In the genomic region with DNA sequence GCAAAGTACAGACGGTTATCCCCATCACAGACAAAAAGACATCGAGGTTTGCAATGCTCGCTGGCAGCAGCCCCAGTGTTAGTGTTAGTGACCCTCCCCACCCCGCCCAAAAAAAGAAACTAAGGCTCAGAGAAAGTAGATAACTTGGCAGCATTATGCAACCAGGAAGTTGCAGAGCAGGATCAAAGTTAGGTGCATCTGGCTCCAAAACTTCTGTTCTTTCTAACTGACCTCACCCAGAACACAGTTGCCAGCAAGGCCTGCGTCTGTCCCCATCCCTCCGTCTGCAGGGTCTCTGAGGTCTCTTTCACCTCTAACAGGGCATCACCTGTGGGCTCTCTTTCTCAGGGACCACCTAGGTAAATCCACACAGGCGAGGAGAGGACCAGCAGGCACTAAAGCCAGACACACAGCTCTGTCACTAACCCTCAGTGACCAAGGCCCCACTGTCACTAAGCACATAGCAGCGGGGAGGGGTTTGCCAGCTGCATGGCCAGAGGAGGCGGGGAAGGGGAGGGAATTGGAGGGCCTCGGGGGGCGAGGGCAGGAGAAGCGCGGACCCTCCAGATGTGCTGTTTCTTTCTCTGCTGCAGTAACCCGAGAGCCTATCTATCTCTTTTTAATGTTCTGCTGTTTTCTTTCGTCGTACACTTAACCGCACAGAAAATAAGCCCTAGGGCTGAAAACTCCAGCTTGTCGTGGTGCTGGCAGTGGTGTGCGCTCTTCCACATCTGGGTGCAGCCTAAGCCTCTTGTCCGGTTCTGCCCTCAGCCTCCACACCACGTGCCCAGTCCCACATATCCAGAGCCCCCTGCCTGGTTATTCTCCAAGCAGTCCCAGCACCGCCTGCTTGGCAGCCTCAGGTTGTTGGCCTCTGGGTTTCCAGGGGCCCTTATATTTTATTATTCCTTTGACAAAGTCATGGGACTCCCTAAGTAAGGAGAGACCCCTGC, we compare ENCODE assay signal across 27 cellular contexts. TPM values are rescaled to one million over a fixed set of nuclear protein-coding genes. Genes with fewer than 3 reads are reported as not detected.
DNase-seq lines count a peak whose midpoint lies in the region; ATAC-seq, FAIRE-seq and TF ChIP-seq lines count a peak whose summit lies in the region.
"Had no signal": no experiment of that assay in that cellular context is flagged by ENCODE, and none has a peak within 500 bp of the region (broad histone marks: within the 10 kb centered on the region; RNA-seq: fewer than 3 reads in every experiment).

No MANE protein-coding gene starts in this region.

- no peak for FAIRE-seq in A549 (lab: Jason Lieb, UNC)
- FAIRE-seq: A204.1 had no signal

- peaks cover 2% of the 10 kb centered on the region for H3K9me3 Mint-ChIP-seq in neural crest cell
- H3K9me3 Mint-ChIP-seq: activated CD4-positive, alpha-beta memory T cell treated with anti-CD3 and anti-CD28 coated beads for 36 hours had no signal

- TF ChIP-seq POLR2A in A549 (IDR thresholded peaks at IDR 0.05; ENCODE audit: low read length): no peak

- no peak for TF ChIP-seq EP300 in A549 (IDR thresholded peaks at IDR 0.05)

- no peak for TF ChIP-seq RAD21 in A549 (conservative IDR thresholded peaks at IDR 0.05 in 1 of 2, IDR thresholded peaks at IDR 0.05 in 1 of 2)

- no peak overlapping the region for H3K4me3 ChIP-seq in A549
- no peak overlapping the region for H3K4me3 ChIP-seq in fibroblast of villous mesenchyme (ENCODE audit: low read depth, low read length)
- H3K4me3 ChIP-seq: GM23248, lung, SJCRH30 had no signal

- H3K27ac ChIP-seq in A549: peak overlapping the region; percentile 30 to 40; a peak in 3 of 6 replicates
- H3K27ac ChIP-seq: GM23248, SJCRH30 had no signal

- H3K27me3 Mint-ChIP-seq in neural crest cell (ENCODE audit: low read depth): no peaks in the 10 kb centered on the region
- H3K27me3 Mint-ChIP-seq: activated CD4-positive, alpha-beta memory T cell treated with anti-CD3 and anti-CD28 coated beads for 36 hours had no signal

- POLR2A ChIA-PET in A549 (lab: Yijun Ruan, JAX): no interaction called here

- CTCF ChIA-PET in A549 (lab: Yijun Ruan, JAX): interaction anchor here (1.3 kb wide), 1 partner anchor 247 kb away, joined by 3 read pairs; no protein-coding TSS in a partner anchor

- H3K36me3 Mint-ChIP-seq in neural crest cell (ENCODE audit: low read depth): no peaks in the 10 kb centered on the region
- H3K36me3 Mint-ChIP-seq: activated CD4-positive, alpha-beta memory T cell treated with anti-CD3 and anti-CD28 coated beads for 36 hours had no signal

- no peak overlapping the region for H3K4me2 ChIP-seq in A549

- DNase-seq in A549 (ENCODE audit: low read depth in 1 of 2, low spot score in 1 of 2): no peak
- DNase-seq in fibroblast of villous mesenchyme (ENCODE audit: low read depth): peak; percentile 23
- no peak for DNase-seq in neural crest cell (ENCODE audit: low read depth, low spot score)
- DNase-seq in NCI-H1694 treated with DMSO at 0.1 percent for 48 hours (lab: John Stamatoyannopoulos, UW): no peak
- DNase-seq in activated CD4-positive, CD25-positive, alpha-beta regulatory T cell treated with anti-CD3 and anti-CD28 coated beads, Interleukin-2, amount 50 U/mL, for 72 hours: no peak
- no peak for DNase-seq in NCI-H748 (lab: John Stamatoyannopoulos, UW; ENCODE audit: unreplicated experiment)
- DNase-seq in activated CD4-positive, CD25-positive, alpha-beta regulatory T cell (lab: John Stamatoyannopoulos, UW): no peak
- DNase-seq: activated CD4-positive, alpha-beta memory T cell treated with anti-CD3 and anti-CD28 coated beads for 36 hours; activated effector memory CD4-positive, alpha-beta T cell treated with Interleukin-2 at 50 U/mL for 16 hours; Calu3; cortex of kidney; EL; GM23248; hippocampal formation; NCI-H1105; NCI-H2081; NCI-H446; NK-92 treated with Interleukin-12 subunit alpha and Interleukin-12 subunit beta, amount 100 ng/mL, for 24 hours; occipital lobe; stimulated activated CD4-positive, alpha-beta T cell treated with anti-CD3 and anti-CD28 coated beads, Interleukin-4, amount 100 ng/mL, for 24 hours; stimulated activated naive CD4-positive, alpha-beta T cell treated with Interleukin-2 at 50 U/mL for 16 hours; T-helper 2 cell had no signal

- H3K4me1 Mint-ChIP-seq in neural crest cell: peaks cover 13% of the 10 kb centered on the region

- peaks cover 16% of the 10 kb centered on the region; the same call in 2 of the 3 replicates for H3K4me1 ChIP-seq in A549

- H3K4me3 Mint-ChIP-seq in neural crest cell: no peak overlapping the region
- H3K4me3 Mint-ChIP-seq: activated CD4-positive, alpha-beta memory T cell treated with anti-CD3 and anti-CD28 coated beads for 36 hours had no signal

- 80% methylated on average over 16 of the region's 22 CpGs for WGBS in A549 (ENCODE audit: missing lambda C conversion rate)

- H3K27ac Mint-ChIP-seq in neural crest cell (ENCODE audit: unreplicated experiment): peak overlapping the region; percentile 88
- H3K27ac Mint-ChIP-seq: activated CD4-positive, alpha-beta memory T cell treated with anti-CD3 and anti-CD28 coated beads for 36 hours had no signal

- ATAC-seq in A549 (no peak), SK-N-SH treated with all-trans-retinoic acid at 6 μM for 48 hours (peak; percentile 5; the same call in 1 of the 3 replicates)
- ATAC-seq: Panc1 had no signal

- no peak for TF ChIP-seq CTCF in A549 (IDR thresholded peaks at IDR 0.05)
- no peak for TF ChIP-seq CTCF in fibroblast of villous mesenchyme (IDR thresholded peaks at IDR 0.05; ENCODE audit: insufficient read depth, low read depth, low read length)
- no peak for TF ChIP-seq CTCF in neural crest cell (conservative IDR thresholded peaks at IDR 0.05)

- H3K9me3 ChIP-seq in A549: peaks cover 4% of the 10 kb centered on the region; the same call in 1 of the 3 replicates
- H3K9me3 ChIP-seq: SJCRH30 had no signal

TF ChIP-seq in A549, 52 proteins besides CTCF, POLR2A, EP300 and RAD21 (continues in another document):
- TF ChIP-seq NFE2L2 (conservative IDR thresholded peaks at IDR 0.05; ENCODE audit: low read length): no peak
- TF ChIP-seq KDM1A (IDR thresholded peaks at IDR 0.05; ENCODE audit: low read depth): no peak
- no peak for TF ChIP-seq FOSL2 (IDR thresholded peaks at IDR 0.05)
- no peak for TF ChIP-seq FOSL2 (CRISPR knock-in tag; IDR thresholded peaks at IDR 0.05)
- no peak for TF ChIP-seq TP53 (CRISPR knock-in tag; IDR thresholded peaks at IDR 0.05)
- TF ChIP-seq HOXA7 (CRISPR knock-in tag; IDR thresholded peaks at IDR 0.05): no peak
- no peak for TF ChIP-seq CHD4 (IDR thresholded peaks at IDR 0.05; ENCODE audit: borderline replicate concordance)
- no peak for TF ChIP-seq NR3C1 (IDR thresholded peaks at IDR 0.05)
- TF ChIP-seq HDAC2 (IDR thresholded peaks at IDR 0.05): no peak
- TF ChIP-seq, protein P1, sequence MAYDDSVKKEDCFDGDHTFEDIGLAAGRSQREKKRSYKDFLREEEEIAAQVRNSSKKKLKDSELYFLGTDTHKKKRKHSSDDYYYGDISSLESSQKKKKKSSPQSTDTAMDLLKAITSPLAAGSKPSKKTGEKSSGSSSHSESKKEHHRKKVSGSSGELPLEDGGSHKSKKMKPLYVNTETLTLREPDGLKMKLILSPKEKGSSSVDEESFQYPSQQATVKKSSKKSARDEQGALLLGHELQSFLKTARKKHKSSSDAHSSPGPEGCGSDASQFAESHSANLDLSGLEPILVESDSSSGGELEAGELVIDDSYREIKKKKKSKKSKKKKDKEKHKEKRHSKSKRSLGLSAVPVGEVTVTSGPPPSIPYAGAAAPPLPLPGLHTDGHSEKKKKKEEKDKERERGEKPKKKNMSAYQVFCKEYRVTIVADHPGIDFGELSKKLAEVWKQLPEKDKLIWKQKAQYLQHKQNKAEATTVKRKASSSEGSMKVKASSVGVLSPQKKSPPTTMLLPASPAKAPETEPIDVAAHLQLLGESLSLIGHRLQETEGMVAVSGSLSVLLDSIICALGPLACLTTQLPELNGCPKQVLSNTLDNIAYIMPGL (CRISPR knock-in tag; IDR thresholded peaks at IDR 0.05; ENCODE audit: borderline replicate concordance): no peak

TF ChIP-seq in SK-N-SH treated with all-trans-retinoic acid at 6 μM for 48 hours, 23 proteins besides CTCF, POLR2A, EP300 and RAD21:
- TF ChIP-seq TCF4 (CRISPR knock-in tag; IDR thresholded peaks at IDR 0.05; ENCODE audit: borderline replicate concordance) (0 out of 2 replicates have a peak, but pooled peaks have one; percentile 15), OSR1 (CRISPR knock-in tag; IDR thresholded peaks at IDR 0.05) (no peak)

RNA-seq across cellular contexts. Expression of a gene that starts 51.3 kb away (rescaled TPM):
- polyA plus RNA-seq in A549 (2011; rRNA removed): 4.4 and 4.6 TPM in 2 replicates
- 5.5 and 6.2 TPM in 2 replicates for polyA plus RNA-seq in A549 (2012; cell fraction: cytosol; rRNA removed)
- polyA plus RNA-seq in A549 (2012; cell fraction: nucleus; rRNA removed): 8.8 and 10.5 TPM in 2 replicates
- 2.8 to 3.7 TPM (median 3.1 TPM) in 3 replicates for polyA plus RNA-seq in A549 (2017; fragmentation: RNase III; extraction: RNeasy Plus Mini Kit Qiagen cat#74134 plus additional on column Dnase treatment)
- polyA minus RNA-seq in A549 (2011; rRNA and poly(A)+ RNA removed): 3.3 and 3.7 TPM in 2 replicates
- 4.8 and 5.2 TPM in 2 replicates for total RNA-seq in fibroblast of villous mesenchyme
- total RNA-seq in neural crest cell: 28.7 and 32.2 TPM in 2 replicates
